Comparison of ENCODE assay signal across 24 cellular contexts in genomic region chr10:16933799-16934198, GRCh38.
DNase-seq lines count a peak whose midpoint lies in the region; ATAC-seq and TF ChIP-seq lines count a peak whose summit lies in the region.
"Had no signal": no experiment of that assay in that cellular context is flagged by ENCODE, and none has a peak within 500 bp of the region (broad histone marks: within the 10 kb centered on the region; RNA-seq: fewer than 3 reads in every experiment).

No MANE protein-coding gene starts in this region.

- H3K9me3 Mint-ChIP-seq in naive thymus-derived CD4-positive, alpha-beta T cell, result peaks cover 0 to 2% (median 0%) of the 10 kb centered on the region in 11 donors
- H3K9me3 Mint-ChIP-seq: activated T-helper 2 cell treated with anti-CD3 and anti-CD28 coated beads, Interferon-gamma antibody, Interleukin-2, Interleukin-4, amounts not matched to agents 10 μg/mL and 5 μg/mL and 100 μg/mL, durations not matched to agents 14 hours and 24 hours and 36 hours; CD8-positive, alpha-beta T cell; WTC11 had no signal

- DNase-seq in Right ventricle myocardium superior (no peak), right atrium auricular region (ENCODE audit: low spot score) (no peak), right cardiac atrium (peak in 2 of 3 donors; percentile 19 to 42), ovary (peak; percentile 26 to 49 (median 42)), GM19238 (ENCODE audit: insufficient read length, low spot score) (no peak)
- no peak for DNase-seq in naive thymus-derived CD4-positive, alpha-beta T cell
- DNase-seq: 8988T; CD8-positive, alpha-beta T cell; cerebellar nuclear complex; DMS 273 treated with DMSO at 0.1 percent for 48 hours; effector CD4-positive, alpha-beta T cell; GM23248; MG63; mucosa of descending colon; stimulated activated naive CD8-positive, alpha-beta T cell treated with anti-CD3 and anti-CD28 coated beads, Interleukin-15, Interleukin-2, amounts not matched to agents 100 U/mL and 50 U/mL, for 24 hours; T-helper 9 cell; thyroid gland had no signal

- POLR2A ChIA-PET in naive thymus-derived CD4-positive, alpha-beta T cell (lab: Charles Lee), result no interaction called here

- H3K27me3 ChIP-seq in right atrium auricular region, result no peaks in the 10 kb centered on the region
- no peaks in the 10 kb centered on the region for H3K27me3 ChIP-seq in right cardiac atrium (ENCODE audit: control insufficient read depth, insufficient read depth)
- no peaks in the 10 kb centered on the region for H3K27me3 ChIP-seq in ovary
- no peaks in the 10 kb centered on the region for H3K27me3 ChIP-seq in naive thymus-derived CD4-positive, alpha-beta T cell (ENCODE audit: control insufficient read depth in 2 of 2, insufficient read depth in 2 of 2, low read length in 2 of 2)
- H3K27me3 ChIP-seq: MG63, thyroid gland had no signal

- H3K27me3 Mint-ChIP-seq in naive thymus-derived CD4-positive, alpha-beta T cell, result peaks cover 0 to 6% (median 0%) of the 10 kb centered on the region in 5 donors
- H3K27me3 Mint-ChIP-seq: activated naive CD8-positive, alpha-beta T cell had no signal

- H3K4me1 Mint-ChIP-seq in naive thymus-derived CD4-positive, alpha-beta T cell, result peaks cover 0 to 7% (median 4%) of the 10 kb centered on the region in 7 donors

- 66% methylated on average over 4 of the region's 4 CpGs for WGBS in right cardiac atrium
- WGBS in ovary, 3 donors, result 16 to 29% (median 18%) methylated on average over 4 of the region's 4 CpGs

- H3K4me3 ChIP-seq in right atrium auricular region (no peak overlapping the region), right cardiac atrium (ENCODE audit: low read length) (no peak overlapping the region), ovary (no peak overlapping the region)
- H3K4me3 ChIP-seq in naive thymus-derived CD4-positive, alpha-beta T cell (ENCODE audit: low read length), result no peak overlapping the region
- H3K4me3 ChIP-seq: GM23248, K562, MG63, mucosa of descending colon, thyroid gland had no signal

- no peak for TF ChIP-seq EP300 in ovary (IDR thresholded peaks at IDR 0.05)

- H3K4me1 ChIP-seq in right atrium auricular region (no peaks in the 10 kb centered on the region), right cardiac atrium (ENCODE audit: control insufficient read depth, insufficient read depth, low read length) (peaks cover 2% of the 10 kb centered on the region), ovary (ENCODE audit: insufficient read depth) (peaks cover 4% of the 10 kb centered on the region)
- H3K4me1 ChIP-seq in naive thymus-derived CD4-positive, alpha-beta T cell (ENCODE audit: control insufficient read depth in 2 of 2, insufficient read depth in 2 of 2, low read length in 2 of 2), result no peaks in the 10 kb centered on the region
- H3K4me1 ChIP-seq: thyroid gland had no signal

- no peak for TF ChIP-seq POLR2A in ovary (IDR thresholded peaks at IDR 0.05)

- H3K36me3 ChIP-seq in right atrium auricular region, result no peaks in the 10 kb centered on the region
- no peaks in the 10 kb centered on the region for H3K36me3 ChIP-seq in ovary
- no peaks in the 10 kb centered on the region for H3K36me3 ChIP-seq in naive thymus-derived CD4-positive, alpha-beta T cell (ENCODE audit: control insufficient read depth in 2 of 3, insufficient read depth in 3 of 3, low read length in 3 of 3)
- H3K36me3 ChIP-seq: MG63, thyroid gland had no signal

- H3K27ac ChIP-seq in right atrium auricular region (no peak overlapping the region), right cardiac atrium (ENCODE audit: low read length) (no peak overlapping the region), ovary (peak overlapping the region in 1 of 2 donors; percentile 36)
- H3K27ac ChIP-seq in naive thymus-derived CD4-positive, alpha-beta T cell (ENCODE audit: low read depth, low read length), result no peak overlapping the region
- H3K27ac ChIP-seq: epithelial cell of prostate, GM23248, thyroid gland had no signal

- CTCF ChIA-PET in naive thymus-derived CD4-positive, alpha-beta T cell (lab: Charles Lee), result no interaction called here

- no peak overlapping the region for H3K4me3 Mint-ChIP-seq in naive thymus-derived CD4-positive, alpha-beta T cell
- H3K4me3 Mint-ChIP-seq: activated naive CD8-positive, alpha-beta T cell; CD8-positive, alpha-beta T cell; WTC11 had no signal

- intact Hi-C loops in Right ventricle myocardium superior (cut with DNase I), result no loop called here
- intact Hi-C loops in right cardiac atrium (cut with DNase I), result no loop called here
- intact Hi-C loops in ovary (cut with DNase I), result no loop called here
- intact Hi-C loops in naive thymus-derived CD4-positive, alpha-beta T cell (cut with micrococcal nuclease), result no loop called here

- ATAC-seq in Right ventricle myocardium superior (ENCODE audit: poor library complexity), result peak; percentile 61
- ATAC-seq in right cardiac atrium, result peak; percentile 31 to 62
- no peak for ATAC-seq in GM19351 (IDR thresholded peaks at IDR 0.05; ENCODE audit: unreplicated experiment)
- ATAC-seq in naive thymus-derived CD4-positive, alpha-beta T cell, result no peak
- ATAC-seq in GM18858 (IDR thresholded peaks at IDR 0.05; ENCODE audit: unreplicated experiment), result no peak
- ATAC-seq: CD8-positive, alpha-beta T cell; K562; mucosa of descending colon; stimulated activated naive CD8-positive, alpha-beta T cell treated with anti-CD3 and anti-CD28 coated beads, Interleukin-15, Interleukin-2, amounts not matched to agents 100 U/mL and 50 U/mL, for 24 hours; WTC11 had no signal

- H3K9me3 ChIP-seq in right atrium auricular region (no peaks in the 10 kb centered on the region), right cardiac atrium (ENCODE audit: control insufficient read depth, low read length) (no peaks in the 10 kb centered on the region), ovary (no peaks in the 10 kb centered on the region)
- no peaks in the 10 kb centered on the region for H3K9me3 ChIP-seq in naive thymus-derived CD4-positive, alpha-beta T cell (ENCODE audit: control insufficient read depth in 2 of 3, low read length in 3 of 3)
- H3K9me3 ChIP-seq: MG63, mucosa of descending colon, thyroid gland had no signal

- TF ChIP-seq CTCF in right atrium auricular region (IDR thresholded peaks at IDR 0.05), result no peak
- no peak for TF ChIP-seq CTCF in ovary (IDR thresholded peaks at IDR 0.05)

- peaks cover 0 to 45% (median 12%) of the 10 kb centered on the region in 5 donors for H3K36me3 Mint-ChIP-seq in naive thymus-derived CD4-positive, alpha-beta T cell
- H3K36me3 Mint-ChIP-seq: WTC11 had no signal

- peak overlapping the region in 2 of 9 donors; percentile 32 to 60 for H3K27ac Mint-ChIP-seq in naive thymus-derived CD4-positive, alpha-beta T cell
- H3K27ac Mint-ChIP-seq: activated naive CD8-positive, alpha-beta T cell; activated T-helper 2 cell treated with anti-CD3 and anti-CD28 coated beads, Interferon-gamma antibody, Interleukin-2, Interleukin-4, amounts not matched to agents 10 μg/mL and 5 μg/mL and 100 μg/mL, durations not matched to agents 14 hours and 24 hours and 36 hours; CD8-positive, alpha-beta T cell; WTC11 had no signal

Comparison
In these comparisons a context has a peak if more than half of its experiments do, and no peak if none do; other contexts are left out.
1. DNase-seq: peak in right cardiac atrium (2 of 3) and ovary (5 of 5); none in Right ventricle myocardium superior (single experiment), right atrium auricular region (single experiment), GM19238 (single experiment) and naive thymus-derived CD4-positive, alpha-beta T cell (0 of 9).
2. ATAC-seq: peak in Right ventricle myocardium superior (single experiment) and right cardiac atrium (2 of 2); none in GM19351 (single experiment), naive thymus-derived CD4-positive, alpha-beta T cell (single experiment) and GM18858 (single experiment).